11 cellular contexts compared by ENCODE assay signal in genomic region chr15:32866486-32867312, GRCh38.
DNase-seq lines count a peak whose midpoint lies in the region; ATAC-seq lines count a peak whose summit lies in the region.
"Had no signal": no experiment of that assay in that cellular context is flagged by ENCODE, and none has a peak within 500 bp of the region (broad histone marks: within the 10 kb centered on the region; RNA-seq: fewer than 3 reads in every experiment).

No MANE protein-coding gene starts in this region.

- peak overlapping the region in 1 of 2 donors; percentile 37 for H3K9ac ChIP-seq in stomach smooth muscle (ENCODE audit: low read length in 2 of 2)

- H3K4me1 ChIP-seq in stomach smooth muscle (ENCODE audit: control insufficient read depth, insufficient read depth, low read length): peaks cover 43% of the 10 kb centered on the region

- H3K4me3 ChIP-seq in stomach smooth muscle (ENCODE audit: low read length in 2 of 2): no peak overlapping the region

- DNase-seq in SIG-M5 treated with dmso at 0.1 percent for 504 hours (lab: John Stamatoyannopoulos, UW; ENCODE audit: unreplicated experiment) (peak; percentile 72), SIG-M5 (lab: John Stamatoyannopoulos, UW) (no peak), SKM-1 treated with dmso at 0.1 percent for 144 hours (lab: John Stamatoyannopoulos, UW; ENCODE audit: unreplicated experiment) (peak; percentile 98), kidney tubule cell (ENCODE audit: low spot score) (peak; percentile 70)
- DNase-seq: 8988T, NCI-H1417 treated with DMSO at 0.1 percent for 48 hours had no signal

- peak overlapping the region; percentile 53 for H3K27ac ChIP-seq in stomach smooth muscle (ENCODE audit: low read length)

- H3K27me3 ChIP-seq in stomach smooth muscle (ENCODE audit: control insufficient read depth in 1 of 2, insufficient read depth in 2 of 2, low read length in 2 of 2): no peaks in the 10 kb centered on the region

- no peaks in the 10 kb centered on the region for H3K9me3 ChIP-seq in stomach smooth muscle (ENCODE audit: control insufficient read depth in 2 of 2, low read length in 2 of 2)

- no peaks in the 10 kb centered on the region for H3K36me3 ChIP-seq in stomach smooth muscle (ENCODE audit: control insufficient read depth in 2 of 2, insufficient read depth in 2 of 2, low read length in 2 of 2)

- ATAC-seq in GM18519 (IDR thresholded peaks at IDR 0.05; ENCODE audit: low FRiP score, unreplicated experiment) (no peak), HG02970 (IDR thresholded peaks at IDR 0.05; ENCODE audit: low FRiP score, unreplicated experiment) (no peak), HG02981 (IDR thresholded peaks at IDR 0.05; ENCODE audit: unreplicated experiment) (no peak)
- ATAC-seq: activated CD4-positive, CD25-positive, alpha-beta regulatory T cell treated with anti-CD3 and anti-CD28 coated beads, Interleukin-2, amount 50 U/mL, for 24 hours had no signal
